1 cellular context compared by ENCODE assay signal in the genomic region with DNA sequence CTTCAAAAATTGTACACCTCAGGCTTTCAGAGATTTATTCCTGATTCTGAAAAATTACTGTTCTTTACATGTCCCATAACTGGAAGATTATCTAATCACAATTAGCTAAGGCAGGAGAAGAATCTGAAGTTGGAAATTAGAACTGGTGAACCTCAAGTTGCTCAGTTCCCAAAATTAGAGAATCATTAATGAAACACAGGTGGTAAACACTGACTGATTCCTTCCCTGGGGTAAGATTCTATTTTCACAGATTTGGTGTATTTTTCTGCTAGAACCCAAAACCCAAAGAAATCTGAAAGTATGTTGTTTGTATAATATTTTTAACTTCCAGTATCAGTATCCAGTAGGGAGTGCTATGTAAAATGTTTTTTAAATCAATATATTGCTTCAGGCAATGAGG.
A peak's percentile ranks its signal among the peaks of the same experiment; 100 is the strongest.
TF ChIP-seq lines count a peak whose summit lies in the region.

No MANE protein-coding gene starts in this region.

TF ChIP-seq in HepG2, 621 proteins besides CTCF, POLR2A, EP300 and RAD21:
- no peak for TF ChIP-seq MIXL1 (CRISPR knock-in tag; IDR thresholded peaks at IDR 0.05)
- TF ChIP-seq SATB2 (CRISPR knock-in tag; IDR thresholded peaks at IDR 0.05), result 0 out of 2 replicates have a peak, but pooled peaks have one; percentile 51
